ENCODE assay signal across 9 cellular contexts in the genomic region with DNA sequence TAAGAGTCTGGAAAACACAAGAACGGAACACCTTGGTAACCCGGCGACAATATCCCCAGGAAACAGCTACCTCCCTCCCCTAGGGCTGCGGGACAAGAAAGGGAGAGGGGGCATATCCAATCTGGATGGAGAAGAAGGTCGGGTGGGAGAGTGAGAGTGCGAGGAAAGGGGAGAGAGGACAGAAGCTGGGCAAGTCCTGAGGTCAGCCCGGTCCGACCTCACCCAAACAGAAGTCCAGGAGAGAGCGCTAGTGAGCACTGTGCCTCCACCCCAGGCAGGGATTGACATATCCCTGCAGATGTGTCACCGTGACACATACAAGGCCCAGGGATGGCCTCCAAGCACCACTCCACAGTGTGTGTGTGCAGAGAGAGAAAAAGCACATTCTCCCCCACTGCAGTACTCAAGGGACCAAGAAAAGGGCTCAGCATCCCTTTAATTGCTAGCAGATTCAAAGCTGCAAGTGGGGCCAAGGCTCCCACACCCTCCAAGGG. TPM values are rescaled to one million over a fixed set of nuclear protein-coding genes. Genes with fewer than 3 reads are reported as not detected.
DNase-seq lines count a peak whose midpoint lies in the region; ATAC-seq and FAIRE-seq lines count a peak whose summit lies in the region.
"Had no signal": no experiment of that assay in that cellular context is flagged by ENCODE, and none has a peak within 500 bp of the region (broad histone marks: within the 10 kb centered on the region; RNA-seq: fewer than 3 reads in every experiment).

No MANE protein-coding gene starts in this region.

- H3K27me3 ChIP-seq in naive thymus-derived CD4-positive, alpha-beta T cell (ENCODE audit: control insufficient read depth in 2 of 2, insufficient read depth in 2 of 2, low read length in 2 of 2) = peaks cover 4 to 5% of the 10 kb centered on the region in 2 donors

- intact Hi-C loops in naive thymus-derived CD4-positive, alpha-beta T cell (cut with micrococcal nuclease) = loop anchor here in 1 of 2 donors (1.0 kb wide), 1 partner anchor 185 kb away; no protein-coding TSS in a partner anchor

- DNase-seq in activated CD8-positive, alpha-beta memory T cell treated with anti-CD3 and anti-CD28 coated beads, Interleukin-2, amount 50 U/mL, for 48 hours = peak; percentile 67
- no peak for DNase-seq in activated CD8-positive, alpha-beta memory T cell treated with anti-CD3 and anti-CD28 coated beads for 24 hours
- DNase-seq in NAMALWA (ENCODE audit: low spot score) = peak; percentile 41
- DNase-seq in activated CD4-positive, alpha-beta T cell treated with anti-CD3 and anti-CD28 coated beads, Interleukin-2, amount 10 ng/mL, durations not matched to agents 7 days and 5 days = peak; percentile 55
- peak; percentile 96 for DNase-seq in fibroblast of gingiva (ENCODE audit: low read depth)
- peak in 1 of 9 donors; percentile 40 for DNase-seq in naive thymus-derived CD4-positive, alpha-beta T cell
- peak; percentile 58 for DNase-seq in urothelium cell line (ENCODE audit: low spot score)

- no peak overlapping the region for H3K4me3 ChIP-seq in naive thymus-derived CD4-positive, alpha-beta T cell (ENCODE audit: low read length)

- H3K27me3 Mint-ChIP-seq in activated CD4-positive, alpha-beta T cell treated with anti-CD3 and anti-CD28 coated beads, Interleukin-2, amount 10 ng/mL, durations not matched to agents 7 days and 5 days = peaks cover 36% of the 10 kb centered on the region
- peaks cover 29 to 48% (median 31%) of the 10 kb centered on the region in 5 donors for H3K27me3 Mint-ChIP-seq in naive thymus-derived CD4-positive, alpha-beta T cell

- peaks cover 2% of the 10 kb centered on the region for H3K4me1 Mint-ChIP-seq in activated CD4-positive, alpha-beta T cell treated with anti-CD3 and anti-CD28 coated beads, Interleukin-2, amount 10 ng/mL, durations not matched to agents 7 days and 5 days
- H3K4me1 Mint-ChIP-seq in naive thymus-derived CD4-positive, alpha-beta T cell = peaks cover 0 to 7% (median 4%) of the 10 kb centered on the region in 7 donors
- H3K4me1 Mint-ChIP-seq: central memory CD8-positive, alpha-beta T cell had no signal

- H3K36me3 ChIP-seq in naive thymus-derived CD4-positive, alpha-beta T cell (ENCODE audit: control insufficient read depth in 2 of 3, insufficient read depth in 3 of 3, low read length in 3 of 3) = no peaks in the 10 kb centered on the region

- POLR2A ChIA-PET in activated CD4-positive, alpha-beta T cell treated with anti-CD3 and anti-CD28 coated beads, Interleukin-2, amount 10 ng/mL, durations not matched to agents 7 days and 5 days (lab: Charles Lee) = no interaction called here
- POLR2A ChIA-PET in naive thymus-derived CD4-positive, alpha-beta T cell (lab: Charles Lee) = no interaction called here

- H3K27ac Mint-ChIP-seq in activated CD4-positive, alpha-beta T cell treated with anti-CD3 and anti-CD28 coated beads, Interleukin-2, amount 10 ng/mL, durations not matched to agents 7 days and 5 days = no peak overlapping the region
- no peak overlapping the region for H3K27ac Mint-ChIP-seq in naive thymus-derived CD4-positive, alpha-beta T cell

- H3K9me3 ChIP-seq in naive thymus-derived CD4-positive, alpha-beta T cell (ENCODE audit: control insufficient read depth in 2 of 3, low read length in 3 of 3) = no peaks in the 10 kb centered on the region

- H3K4me3 Mint-ChIP-seq in activated CD4-positive, alpha-beta T cell treated with anti-CD3 and anti-CD28 coated beads, Interleukin-2, amount 10 ng/mL, durations not matched to agents 7 days and 5 days = no peak overlapping the region
- H3K4me3 Mint-ChIP-seq in naive thymus-derived CD4-positive, alpha-beta T cell = no peak overlapping the region
- H3K4me3 Mint-ChIP-seq: central memory CD8-positive, alpha-beta T cell had no signal

- no peak overlapping the region for H3K27ac ChIP-seq in naive thymus-derived CD4-positive, alpha-beta T cell (ENCODE audit: low read depth, low read length)

- ATAC-seq in naive thymus-derived CD4-positive, alpha-beta T cell = peak; percentile 56
- no peak for ATAC-seq in HG03571 (IDR thresholded peaks at IDR 0.05; ENCODE audit: unreplicated experiment)

- H3K36me3 Mint-ChIP-seq in activated CD4-positive, alpha-beta T cell treated with anti-CD3 and anti-CD28 coated beads, Interleukin-2, amount 10 ng/mL, durations not matched to agents 7 days and 5 days (ENCODE audit: low read depth) = no peaks in the 10 kb centered on the region
- no peaks in the 10 kb centered on the region for H3K36me3 Mint-ChIP-seq in naive thymus-derived CD4-positive, alpha-beta T cell

- no peaks in the 10 kb centered on the region for H3K4me1 ChIP-seq in naive thymus-derived CD4-positive, alpha-beta T cell (ENCODE audit: control insufficient read depth in 2 of 2, insufficient read depth in 2 of 2, low read length in 2 of 2)

- FAIRE-seq in urothelium cell line (lab: Jason Lieb, UNC) = no peak

- no peaks in the 10 kb centered on the region for H3K9me3 Mint-ChIP-seq in activated CD4-positive, alpha-beta T cell treated with anti-CD3 and anti-CD28 coated beads, Interleukin-2, amount 10 ng/mL, durations not matched to agents 7 days and 5 days
- no peaks in the 10 kb centered on the region for H3K9me3 Mint-ChIP-seq in naive thymus-derived CD4-positive, alpha-beta T cell
- H3K9me3 Mint-ChIP-seq: central memory CD8-positive, alpha-beta T cell had no signal

- CTCF ChIA-PET in activated CD4-positive, alpha-beta T cell treated with anti-CD3 and anti-CD28 coated beads, Interleukin-2, amount 10 ng/mL, durations not matched to agents 7 days and 5 days (lab: Charles Lee) = interaction anchor here (0.8 to 1.9 kb wide), 6 partner anchors 48 to 253 kb away, joined by 3 to 5 read pairs (median 3); partner anchors contain the start of gene FAM50B
- CTCF ChIA-PET in naive thymus-derived CD4-positive, alpha-beta T cell (lab: Charles Lee) = interaction anchor here (0.9 to 3.3 kb wide), 4 partner anchors 185 to 271 kb away, joined by 3 to 15 read pairs (median 8); no protein-coding TSS in a partner anchor

RNA-seq across cellular contexts. Expression of gene PXDC1, which starts 3.3 kb away (rescaled TPM):
- total RNA-seq in activated CD4-positive, alpha-beta T cell treated with anti-CD3 and anti-CD28 coated beads, Interleukin-2, amount 10 ng/mL, durations not matched to agents 7 days and 5 days = under 1 TPM in 1 of 2 experiments, not detected in 1; 0.21 TPM
- under 1 TPM; 0.29 to 0.68 (median 0.39) TPM for total RNA-seq in naive thymus-derived CD4-positive, alpha-beta T cell
- polyA plus RNA-seq in naive thymus-derived CD4-positive, alpha-beta T cell = not detected
